ENCODE assay signal across 8 cellular contexts in the genomic region with DNA sequence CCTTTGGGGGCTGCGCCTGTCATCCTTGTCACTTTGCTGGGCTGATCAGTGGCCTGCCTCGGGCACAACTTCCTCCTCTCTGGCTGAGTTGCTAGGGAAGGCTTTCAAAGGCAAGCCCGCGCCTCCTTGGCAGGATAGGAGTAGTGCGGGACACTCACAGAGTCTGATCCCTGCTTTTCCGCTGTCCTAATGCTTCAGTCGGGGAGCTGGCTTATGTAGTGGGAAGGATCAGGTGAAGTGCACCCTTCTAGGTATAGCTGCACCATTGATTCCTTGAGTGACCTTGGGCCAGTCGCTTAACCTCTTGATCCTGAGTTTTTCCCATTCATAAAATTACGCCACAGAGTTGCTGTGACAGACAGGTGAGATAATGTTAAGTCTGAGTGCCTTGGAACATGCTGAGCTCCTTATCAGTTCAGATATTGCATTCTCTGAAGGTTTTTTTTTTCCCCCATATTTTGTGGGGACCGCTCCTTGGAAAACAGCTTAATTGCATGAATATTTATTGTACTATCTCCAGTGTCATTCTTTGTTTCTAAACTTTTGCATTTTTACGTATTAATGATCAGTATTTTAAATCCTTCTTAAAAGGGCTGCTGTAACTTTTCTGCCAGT. TPM values are rescaled to one million over a fixed set of nuclear protein-coding genes. Genes with fewer than 3 reads are reported as not detected.
DNase-seq lines count a peak whose midpoint lies in the region; ATAC-seq and TF ChIP-seq lines count a peak whose summit lies in the region.

No MANE protein-coding gene starts in this region.

- H3K27me3 Mint-ChIP-seq in activated CD4-positive, alpha-beta memory T cell treated with anti-CD3 and anti-CD28 coated beads, Interleukin-2, amount 10 ng/mL, durations not matched to agents 7 days and 5 days: no peaks in the 10 kb centered on the region

- H3K27me3 ChIP-seq in BE2C (no peaks in the 10 kb centered on the region), cardiac muscle cell (no peaks in the 10 kb centered on the region), prostate gland (replicated peaks; ENCODE audit: insufficient read depth) (no peaks in the 10 kb centered on the region)

- H3K9me3 ChIP-seq in BE2C (no peaks in the 10 kb centered on the region), cardiac muscle cell (ENCODE audit: low read depth) (no peaks in the 10 kb centered on the region), prostate gland (no peaks in the 10 kb centered on the region)

- no peak for TF ChIP-seq POLR2A in prostate gland (IDR thresholded peaks at IDR 0.05)

- TF ChIP-seq CTCF in BE2C (IDR thresholded peaks at IDR 0.05; ENCODE audit: low read depth, low read length) (no peak), cardiac muscle cell (IDR thresholded peaks at IDR 0.05; ENCODE audit: low read depth, low read length) (no peak), prostate gland (IDR thresholded peaks at IDR 0.05) (no peak)

- intact Hi-C loops in prostate gland (cut with DNase I): loop anchor here (2.0 kb wide), 1 partner anchor 21 kb away; no protein-coding TSS in a partner anchor

- CTCF ChIA-PET in activated CD4-positive, alpha-beta memory T cell treated with anti-CD3 and anti-CD28 coated beads, Interleukin-2, amount 10 ng/mL, durations not matched to agents 7 days and 5 days (lab: Charles Lee): interaction anchor here (0.9 to 3.8 kb wide), 8 partner anchors 10 to 370 kb away, joined by 3 to 18 read pairs (median 6); partner anchors contain the start of gene ZNF143

- H3K4me1 ChIP-seq in BE2C (no peaks in the 10 kb centered on the region), cardiac muscle cell (ENCODE audit: low read depth) (peaks cover 29% of the 10 kb centered on the region), prostate gland (replicated peaks) (peaks cover 3% of the 10 kb centered on the region)

- peaks cover 33% of the 10 kb centered on the region for H3K4me1 Mint-ChIP-seq in activated CD4-positive, alpha-beta memory T cell treated with anti-CD3 and anti-CD28 coated beads, Interleukin-2, amount 10 ng/mL, durations not matched to agents 7 days and 5 days

- H3K36me3 Mint-ChIP-seq in activated CD4-positive, alpha-beta memory T cell treated with anti-CD3 and anti-CD28 coated beads, Interleukin-2, amount 10 ng/mL, durations not matched to agents 7 days and 5 days (ENCODE audit: low read depth): peaks cover 16% of the 10 kb centered on the region

- 8% methylated on average over 8 of the region's 11 CpGs for WGBS in prostate gland

- H3K27ac ChIP-seq in cardiac muscle cell: peak overlapping the region; percentile 91
- H3K27ac ChIP-seq in prostate gland: peak overlapping the region; percentile 87 to 93

- H3K27ac Mint-ChIP-seq in activated CD4-positive, alpha-beta memory T cell treated with anti-CD3 and anti-CD28 coated beads, Interleukin-2, amount 10 ng/mL, durations not matched to agents 7 days and 5 days: peak overlapping the region; percentile 87

- H3K4me3 ChIP-seq in BE2C (ENCODE audit: low read depth, low read length) (peak overlapping the region; percentile 87), cardiac muscle cell (peak overlapping the region; percentile 44), prostate gland (peak overlapping the region; percentile 87 to 94)
- peak overlapping the region; percentile 93 for H3K4me3 ChIP-seq in Jurkat, Clone E6-1 (ENCODE audit: low read length)

- H3K4me3 Mint-ChIP-seq in activated CD4-positive, alpha-beta memory T cell treated with anti-CD3 and anti-CD28 coated beads, Interleukin-2, amount 10 ng/mL, durations not matched to agents 7 days and 5 days: peak overlapping the region; percentile 85

- DNase-seq in BE2C (no peak), cardiac muscle cell (ENCODE audit: low read depth in 1 of 2, low spot score in 1 of 2) (no peak), prostate gland (ENCODE audit: low spot score) (no peak), islet precursor cell (no peak), NCI-H524 treated with DMSO at 0.1 percent for 48 hours (lab: John Stamatoyannopoulos, UW) (no peak)
- no peak for DNase-seq in Jurkat, Clone E6-1 (ENCODE audit: low read depth, low spot score)
- DNase-seq in activated CD4-positive, alpha-beta memory T cell treated with anti-CD3 and anti-CD28 coated beads, Interleukin-2, amount 10 ng/mL, durations not matched to agents 7 days and 5 days: no peak

- POLR2A ChIA-PET in activated CD4-positive, alpha-beta memory T cell treated with anti-CD3 and anti-CD28 coated beads, Interleukin-2, amount 10 ng/mL, durations not matched to agents 7 days and 5 days (lab: Charles Lee): interaction anchor here (0.6 to 3.7 kb wide), 25 partner anchors 8 to 703 kb away, joined by 3 to 72 read pairs (median 6); partner anchors contain the start of genes RPL27A, TMEM41B, TRIM66 and WEE1

- H3K36me3 ChIP-seq in BE2C (peaks cover 16% of the 10 kb centered on the region), cardiac muscle cell (no peaks in the 10 kb centered on the region), prostate gland (no peaks in the 10 kb centered on the region)

- no peaks in the 10 kb centered on the region for H3K9me3 Mint-ChIP-seq in activated CD4-positive, alpha-beta memory T cell treated with anti-CD3 and anti-CD28 coated beads, Interleukin-2, amount 10 ng/mL, durations not matched to agents 7 days and 5 days

- peak; percentile 5 for ATAC-seq in GM19351 (IDR thresholded peaks at IDR 0.05; ENCODE audit: unreplicated experiment)

RNA-seq across cellular contexts. Expression of gene IPO7, which starts 0.9 kb away (rescaled TPM):
- 33.1 TPM for polyA plus RNA-seq in BE2C (2012; ENCODE audit: insufficient read depth, insufficient read length, low read depth)
- 42.0 TPM for polyA plus RNA-seq in Jurkat, Clone E6-1 (2012; ENCODE audit: insufficient read depth, insufficient read length)
- 10 to 100 TPM; 87.4 to 95.7 TPM for total RNA-seq in activated CD4-positive, alpha-beta memory T cell treated with anti-CD3 and anti-CD28 coated beads, Interleukin-2, amount 10 ng/mL, durations not matched to agents 7 days and 5 days
- 88.3 and 103 TPM in 2 replicates for total RNA-seq in cardiac muscle cell
- 10.1 and 11.2 TPM in 2 replicates for polyA plus RNA-seq in cardiac muscle cell
- 10 to 100 TPM; 43.8 to 73.3 TPM for total RNA-seq in prostate gland
